In the genomic region with DNA sequence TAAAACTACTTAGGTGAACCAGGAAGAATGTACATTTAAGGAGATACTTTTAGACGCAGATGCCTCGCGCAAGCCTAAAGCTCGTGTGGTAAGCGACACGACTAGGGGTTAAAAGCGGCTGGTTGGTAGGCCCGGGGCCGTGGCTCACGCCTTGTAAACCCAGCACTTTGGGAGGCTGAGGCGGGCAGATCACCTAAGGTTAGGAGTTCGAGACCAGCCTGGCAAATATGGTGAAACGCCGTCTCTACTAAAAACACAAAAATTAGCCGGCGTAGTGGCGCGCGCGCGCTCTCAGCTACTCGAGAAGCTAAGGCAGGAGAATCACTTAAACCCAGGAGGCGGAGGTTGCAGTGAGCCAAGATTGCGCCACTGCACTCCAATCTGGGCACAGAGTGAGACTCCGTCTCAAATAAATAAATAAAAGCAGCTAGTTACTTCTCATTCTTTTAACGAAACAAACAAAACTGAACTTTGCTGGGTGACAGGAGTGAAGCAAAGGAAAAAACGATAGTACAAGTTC, we compare ENCODE assay signal across 1 cellular context.
TF ChIP-seq lines count a peak whose summit lies in the region.

No MANE protein-coding gene starts in this region.

TF ChIP-seq in HEK293, 187 proteins besides CTCF, POLR2A, EP300 and RAD21 (continued from another document):
- TF ChIP-seq ZNF561 (tag by site-specific recombination; IDR thresholded peaks at IDR 0.05; ENCODE audit: borderline replicate concordance) (0 out of 2 replicates have a peak, but pooled peaks have one; percentile 47), ZSCAN30 (tag by site-specific recombination; IDR thresholded peaks at IDR 0.05) (0 out of 2 replicates have a peak, but pooled peaks have one; percentile 22), ZNF169 (tag by site-specific recombination; IDR thresholded peaks at IDR 0.05) (no peak), ZNF324 (tag by site-specific recombination; IDR thresholded peaks at IDR 0.05) (no peak), ZNF623 (tag by site-specific recombination; IDR thresholded peaks at IDR 0.05) (no peak), BCL11B (tag by site-specific recombination; IDR thresholded peaks at IDR 0.05; ENCODE audit: low read depth) (no peak)
- TF ChIP-seq, protein P1, sequence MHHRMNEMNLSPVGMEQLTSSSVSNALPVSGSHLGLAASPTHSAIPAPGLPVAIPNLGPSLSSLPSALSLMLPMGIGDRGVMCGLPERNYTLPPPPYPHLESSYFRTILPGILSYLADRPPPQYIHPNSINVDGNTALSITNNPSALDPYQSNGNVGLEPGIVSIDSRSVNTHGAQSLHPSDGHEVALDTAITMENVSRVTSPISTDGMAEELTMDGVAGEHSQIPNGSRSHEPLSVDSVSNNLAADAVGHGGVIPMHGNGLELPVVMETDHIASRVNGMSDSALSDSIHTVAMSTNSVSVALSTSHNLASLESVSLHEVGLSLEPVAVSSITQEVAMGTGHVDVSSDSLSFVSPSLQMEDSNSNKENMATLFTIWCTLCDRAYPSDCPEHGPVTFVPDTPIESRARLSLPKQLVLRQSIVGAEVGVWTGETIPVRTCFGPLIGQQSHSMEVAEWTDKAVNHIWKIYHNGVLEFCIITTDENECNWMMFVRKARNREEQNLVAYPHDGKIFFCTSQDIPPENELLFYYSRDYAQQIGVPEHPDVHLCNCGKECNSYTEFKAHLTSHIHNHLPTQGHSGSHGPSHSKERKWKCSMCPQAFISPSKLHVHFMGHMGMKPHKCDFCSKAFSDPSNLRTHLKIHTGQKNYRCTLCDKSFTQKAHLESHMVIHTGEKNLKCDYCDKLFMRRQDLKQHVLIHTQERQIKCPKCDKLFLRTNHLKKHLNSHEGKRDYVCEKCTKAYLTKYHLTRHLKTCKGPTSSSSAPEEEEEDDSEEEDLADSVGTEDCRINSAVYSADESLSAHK (tag by site-specific recombination; IDR thresholded peaks at IDR 0.05): no peak
